9 cellular contexts compared by ENCODE assay signal in the genomic region with DNA sequence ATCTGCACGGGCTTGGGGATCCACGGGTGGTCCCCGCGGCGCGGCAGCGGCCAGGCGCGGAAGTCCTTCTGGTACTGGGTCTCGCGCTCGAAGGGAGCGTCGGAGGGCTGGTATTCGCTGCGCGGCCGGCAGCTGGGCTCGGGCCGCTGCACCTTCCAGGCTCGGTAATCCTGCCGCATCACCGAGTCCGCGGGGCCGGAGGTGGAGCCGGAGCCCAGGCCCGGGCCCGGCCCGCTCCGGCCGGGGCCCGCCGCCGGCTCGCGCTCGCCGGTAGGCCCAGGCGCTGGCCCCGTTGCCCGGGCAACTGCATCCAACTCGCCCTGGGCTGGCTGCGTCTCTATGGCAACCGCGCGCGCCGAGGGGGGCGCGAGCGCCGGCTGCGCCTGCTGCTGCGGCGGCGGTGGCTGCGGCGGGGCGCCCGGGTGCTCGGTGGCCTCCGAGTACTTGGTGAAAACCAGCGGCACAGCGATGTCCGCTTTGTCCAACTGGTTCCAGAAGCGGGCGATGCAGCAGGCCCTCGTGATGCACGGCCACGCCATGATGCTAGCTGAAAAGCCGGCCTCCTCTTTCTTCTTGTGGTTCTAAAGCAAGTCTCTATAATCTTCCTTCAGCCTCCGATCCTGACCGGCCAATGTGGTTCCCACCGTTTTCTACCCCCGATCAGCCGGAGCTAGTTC. TPM values are rescaled to one million over a fixed set of nuclear protein-coding genes. Genes with fewer than 3 reads are reported as not detected.
DNase-seq lines count a peak whose midpoint lies in the region; ATAC-seq, FAIRE-seq and TF ChIP-seq lines count a peak whose summit lies in the region.
"Had no signal": no experiment of that assay in that cellular context is flagged by ENCODE, and none has a peak within 500 bp of the region (broad histone marks: within the 10 kb centered on the region; RNA-seq: fewer than 3 reads in every experiment).

No MANE protein-coding gene starts in this region.

- H3K4me1 ChIP-seq in BE2C (peaks cover 10% of the 10 kb centered on the region), NT2/D1 (ENCODE audit: insufficient read depth, insufficient read length) (peaks cover 6% of the 10 kb centered on the region), keratinocyte (ENCODE audit: control insufficient read depth, extremely low read depth, insufficient read depth, low read length) (peaks cover 7% of the 10 kb centered on the region), small intestine (ENCODE audit: control insufficient read depth in 2 of 2, insufficient read depth in 1 of 2, low read depth in 1 of 2, low read length in 1 of 2) (peaks cover 0 to 5% of the 10 kb centered on the region in 2 donors)

- ATAC-seq in GM21526 (IDR thresholded peaks at IDR 0.05; ENCODE audit: low FRiP score, unreplicated experiment) = no peak

- WGBS in small intestine, 3 donors = 0 to 1% (median 1%) methylated on average over 39 to 77 of the region's 77 CpGs

- H3K27ac ChIP-seq in keratinocyte (ENCODE audit: control insufficient read depth, insufficient read depth, low read length) (no peak overlapping the region), small intestine (ENCODE audit: low read depth in 1 of 2, low read length in 1 of 2) (no peak overlapping the region)

- H3K36me3 ChIP-seq in BE2C (no peaks in the 10 kb centered on the region), NT2/D1 (ENCODE audit: insufficient read depth, insufficient read length, low read length) (no peaks in the 10 kb centered on the region), keratinocyte (ENCODE audit: control insufficient read depth in 2 of 2, extremely low read depth in 1 of 2, insufficient read depth in 2 of 2, low read length in 2 of 2) (no peaks in the 10 kb centered on the region), small intestine (ENCODE audit: control insufficient read depth in 2 of 2, insufficient read depth in 2 of 2, low read length in 2 of 2) (no peaks in the 10 kb centered on the region)

- H2AFZ ChIP-seq in keratinocyte (ENCODE audit: control insufficient read depth, low read length) = peak overlapping the region; percentile 59

- H3K4me2 ChIP-seq in keratinocyte (ENCODE audit: control insufficient read depth, extremely low read depth, insufficient read depth, low read depth, low read length) = peak overlapping the region; percentile 78

- H3K4me3 ChIP-seq in BE2C (ENCODE audit: low read depth, low read length) = peak overlapping the region; percentile 61
- H3K4me3 ChIP-seq in NT2/D1 (ENCODE audit: insufficient read length, low read depth) = peak overlapping the region; percentile 45
- peak overlapping the region; percentile 35 to 60 (median 53) for H3K4me3 ChIP-seq in keratinocyte (ENCODE audit: control insufficient read depth in 2 of 3, extremely low read depth in 1 of 3, insufficient read depth in 2 of 3, low read depth in 1 of 3, low read length in 3 of 3)
- peak overlapping the region; percentile 21 to 43 for H3K4me3 ChIP-seq in small intestine (ENCODE audit: low read depth in 1 of 2, low read length in 2 of 2)

- no peaks in the 10 kb centered on the region for H3K9me3 ChIP-seq in BE2C
- no peaks in the 10 kb centered on the region for H3K9me3 ChIP-seq in NT2/D1 (ENCODE audit: insufficient read depth, low read length)
- no peaks in the 10 kb centered on the region for H3K9me3 ChIP-seq in keratinocyte (ENCODE audit: control insufficient read depth, low read depth, low read length)
- H3K9me3 ChIP-seq in small intestine (ENCODE audit: control insufficient read depth, low read depth) = no peaks in the 10 kb centered on the region

- FAIRE-seq in keratinocyte (lab: Jason Lieb, UNC) (no peak), small intestine (lab: Jason Lieb, UNC) (no peak)

- H3K27me3 ChIP-seq in BE2C (peaks cover 37% of the 10 kb centered on the region), NT2/D1 (ENCODE audit: insufficient read depth, insufficient read length) (peaks cover 83% of the 10 kb centered on the region), keratinocyte (ENCODE audit: control insufficient read depth, extremely low read depth, insufficient read depth, low read length) (peaks cover 47% of the 10 kb centered on the region), small intestine (ENCODE audit: control insufficient read depth in 2 of 2, insufficient read depth in 2 of 2, low read length in 2 of 2) (peaks cover 6 to 10% of the 10 kb centered on the region in 2 donors)

- dilution Hi-C loops in keratinocyte (cut with MboI; ENCODE audit: extremely low pct_ligation_motif_present, low sequenced_read_pairs) = no loop called here

- H3K9me1 ChIP-seq in keratinocyte (ENCODE audit: control insufficient read depth, extremely low read depth, insufficient read depth, low read length) = no peaks in the 10 kb centered on the region

- no peaks in the 10 kb centered on the region for H4K20me1 ChIP-seq in keratinocyte (ENCODE audit: control insufficient read depth, extremely low read depth, insufficient read depth, low read length)

- TF ChIP-seq CTCF in BE2C (IDR thresholded peaks at IDR 0.05; ENCODE audit: low read depth, low read length) (no peak), GM20000 (IDR thresholded peaks at IDR 0.05; ENCODE audit: extremely low read depth, missing control alignments) (no peak), keratinocyte (optimal IDR thresholded peaks at IDR 0.05 in 1 of 3, IDR thresholded peaks at IDR 0.05 in 1 of 3, conservative IDR thresholded peaks at IDR 0.05 in 1 of 3; ENCODE audit: extremely low read depth in 1 of 3, insufficient read depth in 2 of 3, low read length in 3 of 3) (no peak)

- no peak overlapping the region for H3K9ac ChIP-seq in NT2/D1 (ENCODE audit: insufficient read length, low read depth)
- H3K9ac ChIP-seq in keratinocyte (ENCODE audit: control insufficient read depth, extremely low read depth, insufficient read depth, low read length) = no peak overlapping the region

- DNase-seq in BE2C (peak; percentile 89), GM20000 (ENCODE audit: low spot score) (peak; percentile 77), NT2/D1 (ENCODE audit: low read depth, low spot score) (peak; percentile 23), cerebellar cortex (ENCODE audit: low spot score) (peak; percentile 61), keratinocyte (ENCODE audit: low read depth, low spot score) (no peak), small intestine (no peak), mesenteric fat pad (ENCODE audit: low spot score) (no peak)

- H3K79me2 ChIP-seq in keratinocyte (ENCODE audit: control insufficient read depth, insufficient read depth, low read length) = no peaks in the 10 kb centered on the region

RNA-seq across cellular contexts. Expression of a gene that starts 0.9 kb away (rescaled TPM):
- polyA plus RNA-seq in BE2C (2012; ENCODE audit: insufficient read depth, insufficient read length, low read depth) = 33.4 TPM
- polyA plus RNA-seq in keratinocyte = 1.7 to 3.1 TPM (median 1.8 TPM) in 3 replicates
- 0.15 TPM for polyA plus RNA-seq in keratinocyte (2011; ENCODE audit: low read depth)
- 3.2 and 3.4 TPM in 2 replicates for polyA plus RNA-seq in keratinocyte (2011; cell fraction: cytosol; rRNA removed)
- polyA plus RNA-seq in keratinocyte (2011; cell fraction: nucleus; rRNA removed) = 7.1 and 9.8 TPM in 2 replicates
- 0.34 and 2.3 TPM in 2 replicates for polyA plus RNA-seq in keratinocyte (2012; ENCODE audit: low replicate concordance)
- polyA minus RNA-seq in keratinocyte = 1.6 to 4.4 TPM (median 2.7 TPM) in 3 replicates
- polyA minus RNA-seq in keratinocyte (2011; cell fraction: cytosol; rRNA and poly(A)+ RNA removed) = 4.4 TPM
- 1.6 and 3.3 TPM in 2 replicates for polyA minus RNA-seq in keratinocyte (2011; cell fraction: nucleus; rRNA and poly(A)+ RNA removed)
- polyA plus RNA-seq in small intestine = 1 to 10 TPM in 1 of 3 donors, under 1 TPM in 1, not detected in 1; 0.54 to 2.9 TPM
- total RNA-seq in mesenteric fat pad = 4.8 TPM

RNA-seq across cellular contexts. Expression of a gene that starts 49.7 kb away (rescaled TPM):
- polyA plus RNA-seq in BE2C (2012; ENCODE audit: insufficient read depth, insufficient read length, low read depth) = not detected
- polyA plus RNA-seq in keratinocyte = not detected in 3 replicates
- not detected for polyA plus RNA-seq in keratinocyte (2011; ENCODE audit: low read depth)
- not detected in 2 replicates for polyA plus RNA-seq in keratinocyte (2011; cell fraction: cytosol; rRNA removed)
- polyA plus RNA-seq in keratinocyte (2011; cell fraction: nucleus; rRNA removed) = not detected in 2 replicates
- not detected in 2 replicates for polyA plus RNA-seq in keratinocyte (2012; ENCODE audit: low replicate concordance)
- not detected in 3 replicates for polyA minus RNA-seq in keratinocyte
- not detected for polyA minus RNA-seq in keratinocyte (2011; cell fraction: cytosol; rRNA and poly(A)+ RNA removed)
- not detected in 2 replicates for polyA minus RNA-seq in keratinocyte (2011; cell fraction: nucleus; rRNA and poly(A)+ RNA removed)
- 100 to 1,000 TPM; 112 to 243 (median 135) TPM for polyA plus RNA-seq in small intestine
- total RNA-seq in mesenteric fat pad = 0.32 TPM
- total RNA-seq: pulmonary artery endothelial cell had no signal

Comparison
In these comparisons a context has a peak if more than half of its experiments do, and no peak if none do; other contexts are left out.
1. DNase-seq: peak in BE2C (single experiment), GM20000 (single experiment), NT2/D1 (single experiment) and cerebellar cortex (single experiment); none in keratinocyte (single experiment), small intestine (single experiment) and mesenteric fat pad (single experiment).
2. RNA of a gene that starts 49.7 kb away (polyA plus RNA-seq): 112 to 243 TPM in small intestine; not detected in keratinocyte; every median in the first group is over 100 times any median in the second.
3. Peak in every context shown above with its lines, with median percentiles within 50 percentile points of each other: H3K4me3 ChIP-seq.